In genomic region chr5:157142317-157143126, GRCh38 we compare ENCODE assay signal across 8 cellular contexts. TPM values are rescaled to one million over a fixed set of nuclear protein-coding genes. Genes with fewer than 3 reads are reported as not detected.
DNase-seq lines count a peak whose midpoint lies in the region; ATAC-seq lines count a peak whose summit lies in the region.

TSS of gene MED7 (minus strand) at chr5:157142865. CDS start at chr5:157139431, 3,434 bp downstream.

- CTCF ChIA-PET in activated CD4-positive, alpha-beta T cell treated with anti-CD3 and anti-CD28 coated beads for 36 hours (lab: Charles Lee), result interaction anchor here (0.6 to 3.2 kb wide), 21 partner anchors 10 to 966 kb away, joined by 3 to 16 read pairs (median 4); partner anchors contain the start of gene HAVCR2

- peaks cover 46% of the 10 kb centered on the region for H3K4me1 Mint-ChIP-seq in activated CD4-positive, alpha-beta T cell treated with anti-CD3 and anti-CD28 coated beads for 36 hours

- peak within 1 kb of the TSS; percentile 88 for H3K27ac ChIP-seq in cingulate gyrus (ENCODE audit: low read depth, low read length)

- no peaks in the 10 kb centered on the region for H3K9me3 Mint-ChIP-seq in activated CD4-positive, alpha-beta T cell treated with anti-CD3 and anti-CD28 coated beads for 36 hours (ENCODE audit: low read depth)

- H3K36me3 Mint-ChIP-seq in activated CD4-positive, alpha-beta T cell treated with anti-CD3 and anti-CD28 coated beads for 36 hours (ENCODE audit: low read depth), result peaks cover 45% of the 10 kb centered on the region

- DNase-seq in Ammon's horn (ENCODE audit: low spot score), result peak; percentile 99
- peak; percentile 93 for DNase-seq in GM19238 (ENCODE audit: insufficient read length, low spot score)
- peak; percentile 89 to 99 for DNase-seq in NCI-H524 (lab: John Stamatoyannopoulos, UW)
- DNase-seq in activated CD4-positive, alpha-beta T cell treated with anti-CD3 and anti-CD28 coated beads for 36 hours, result peak; percentile 95
- peak; percentile 99 for DNase-seq in kidney tubule cell (ENCODE audit: low spot score)
- DNase-seq in stimulated activated CD4-positive, alpha-beta T cell treated with anti-CD3 and anti-CD28 coated beads, Interleukin-1b, Interleukin-23, amount 100 ng/mL, for 24 hours (ENCODE audit: low read depth in 4 of 4, low spot score in 1 of 4), result peak; percentile 68 to 89 (median 74)

- no peaks in the 10 kb centered on the region for H3K27me3 Mint-ChIP-seq in activated CD4-positive, alpha-beta T cell treated with anti-CD3 and anti-CD28 coated beads for 36 hours

- peak within 1 kb of the TSS; percentile 99 for H3K27ac Mint-ChIP-seq in activated CD4-positive, alpha-beta T cell treated with anti-CD3 and anti-CD28 coated beads for 36 hours

- POLR2A ChIA-PET in activated CD4-positive, alpha-beta T cell treated with anti-CD3 and anti-CD28 coated beads for 36 hours (lab: Charles Lee), result interaction anchor here (0.6 to 2.4 kb wide), 29 partner anchors 10 to 589 kb away, joined by 3 to 27 read pairs (median 4); partner anchors contain the start of genes ITK and THG1L

- H3K4me3 Mint-ChIP-seq in activated CD4-positive, alpha-beta T cell treated with anti-CD3 and anti-CD28 coated beads for 36 hours, result peak within 1 kb of the TSS; percentile 84

- intact Hi-C loops in activated CD4-positive, alpha-beta T cell treated with anti-CD3 and anti-CD28 coated beads for 36 hours (cut with DNase I, micrococcal nuclease), result loop anchor here (2.0 to 5.0 kb wide), 4 partner anchors 34 to 600 kb away; partner anchors contain the start of genes HAVCR2 (in 1 of the 2) and LSM11 (in 1 of the 2)

- peak; percentile 99 for ATAC-seq in HG03442 (IDR thresholded peaks at IDR 0.05; ENCODE audit: unreplicated experiment)
- ATAC-seq in activated CD4-positive, alpha-beta T cell treated with anti-CD3 and anti-CD28 coated beads for 36 hours, result peak; percentile 98

RNA-seq across cellular contexts. Expression of gene MED7, which starts in this region (rescaled TPM):
- total RNA-seq in activated CD4-positive, alpha-beta T cell treated with anti-CD3 and anti-CD28 coated beads for 36 hours, result 10 to 100 TPM in 1 of 2 experiments, 1 to 10 TPM in 1; 10.0 to 16.9 TPM

Comparison
In these comparisons a context has a peak if more than half of its experiments do, and no peak if none do; other contexts are left out.
1. Peak in every context shown above with its lines: DNase-seq, ATAC-seq and H3K27ac ChIP-seq.